11 cellular contexts compared by ENCODE assay signal in the genomic region with DNA sequence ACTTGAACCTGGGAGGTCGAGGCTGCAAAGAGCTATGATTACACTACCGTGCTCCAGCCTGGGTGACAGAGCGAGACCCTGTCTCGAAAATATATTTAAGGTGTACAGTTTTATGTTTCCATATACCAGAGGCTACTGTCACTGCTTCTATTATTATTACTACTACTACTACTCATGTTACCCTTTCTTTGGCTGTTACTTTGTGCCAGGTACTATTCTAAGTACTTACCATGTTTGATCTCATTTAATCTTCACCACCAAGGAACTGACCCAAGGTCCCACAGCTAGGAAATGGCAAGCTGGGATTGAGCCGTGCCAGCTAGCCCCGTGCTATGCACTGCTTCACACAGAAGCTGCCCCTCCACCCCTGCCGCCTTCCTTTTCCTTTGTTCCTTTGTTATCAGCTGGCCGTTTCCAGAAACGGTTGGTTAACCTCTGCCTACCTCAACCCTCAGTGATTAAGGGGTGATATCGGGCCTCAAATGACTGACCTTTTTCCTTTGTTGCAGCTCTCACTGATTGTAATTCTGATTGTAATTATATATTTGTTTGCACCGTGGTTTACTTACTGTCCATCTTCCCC.
A peak's percentile ranks its signal among the peaks of the same experiment; 100 is the strongest.
DNase-seq lines count a peak whose midpoint lies in the region; ATAC-seq, FAIRE-seq and TF ChIP-seq lines count a peak whose summit lies in the region.
"Had no signal": no experiment of that assay in that cellular context is flagged by ENCODE, and none has a peak within 500 bp of the region (broad histone marks: within the 10 kb centered on the region; RNA-seq: fewer than 3 reads in every experiment).

No MANE protein-coding gene starts in this region.

- H3K9ac ChIP-seq in liver (ENCODE audit: low read depth in 1 of 2, low read length in 2 of 2) (no peak overlapping the region), HepG2 (ENCODE audit: insufficient read depth, low read depth, low read length) (no peak overlapping the region), duodenal mucosa (ENCODE audit: low read depth in 1 of 2, low read length in 2 of 2) (peak overlapping the region; percentile 2 to 60)

- intact Hi-C loops in HepG2 (cut with micrococcal nuclease; ENCODE audit: unreplicated experiment), result no loop called here
- intact Hi-C loops in upper lobe of right lung (cut with DNase I), result no loop called here

- no peaks in the 10 kb centered on the region for H3K9me3 Mint-ChIP-seq in naive B cell
- H3K9me3 Mint-ChIP-seq: dendritic cell treated with granulocyte-macrophage colony-stimulating factor and Interleukin-4, amounts not matched to agents 40 ng/mL and 50 ng/mL, for 4 days had no signal

- no peaks in the 10 kb centered on the region for H3K27me3 ChIP-seq in liver (ENCODE audit: control insufficient read depth in 4 of 4, insufficient read depth in 4 of 4, low read length in 3 of 4)
- H3K27me3 ChIP-seq in HepG2 (ENCODE audit: control insufficient read depth in 1 of 2, insufficient read depth in 2 of 2, low read length in 2 of 2), result no peaks in the 10 kb centered on the region
- no peaks in the 10 kb centered on the region for H3K27me3 ChIP-seq in duodenal mucosa (ENCODE audit: control insufficient read depth in 1 of 2, insufficient read depth in 2 of 2, low read length in 2 of 2)
- H3K27me3 ChIP-seq in upper lobe of right lung, result no peaks in the 10 kb centered on the region
- H3K27me3 ChIP-seq: spleen had no signal

- H3K79me2 ChIP-seq in HepG2 (ENCODE audit: insufficient read depth, low read length), result no peaks in the 10 kb centered on the region

- TF ChIP-seq CTCF in liver (IDR thresholded peaks at IDR 0.05; ENCODE audit: low read depth, low read length, missing input control) (no peak), HepG2 (CRISPR knock-in tag; IDR thresholded peaks at IDR 0.05) (no peak), upper lobe of right lung (IDR thresholded peaks at IDR 0.05) (no peak)

- peaks cover 7 to 8% of the 10 kb centered on the region in 2 donors for H3K36me3 Mint-ChIP-seq in naive B cell

- H3K4me3 ChIP-seq in liver (ENCODE audit: low read depth in 1 of 3, low read length in 3 of 3) (no peak overlapping the region), HepG2 (replicated peaks in 1 of 3; ENCODE audit: insufficient read depth in 1 of 3, low read depth in 2 of 3, low read length in 3 of 3) (no peak overlapping the region), duodenal mucosa (ENCODE audit: low read depth in 1 of 2, low read length in 2 of 2) (peak overlapping the region; percentile 52 to 67), upper lobe of right lung (no peak overlapping the region)
- H3K4me3 ChIP-seq: spleen had no signal

- no peak overlapping the region for H2AFZ ChIP-seq in HepG2 (ENCODE audit: low read length)

- no peak for TF ChIP-seq POLR2A in HepG2 (IDR thresholded peaks at IDR 0.05; ENCODE audit: insufficient read depth in 1 of 2, low read depth in 2 of 2, low read length in 2 of 2)

- no peak overlapping the region for H3K4me3 Mint-ChIP-seq in naive B cell
- H3K4me3 Mint-ChIP-seq: dendritic cell treated with granulocyte-macrophage colony-stimulating factor and Interleukin-4, amounts not matched to agents 40 ng/mL and 50 ng/mL, for 4 days had no signal

- FAIRE-seq in HepG2 (lab: Jason Lieb, UNC) (no peak), frontal cortex (lab: Jason Lieb, UNC) (no peak)

- H3K27ac Mint-ChIP-seq in naive B cell, result peak overlapping the region in 4 of 6 donors; percentile 29 to 91 (median 73)
- H3K27ac Mint-ChIP-seq: dendritic cell treated with granulocyte-macrophage colony-stimulating factor and Interleukin-4, amounts not matched to agents 40 ng/mL and 50 ng/mL, for 4 days had no signal

- TF ChIP-seq RAD21 in liver (IDR thresholded peaks at IDR 0.05) (no peak), HepG2 (CRISPR knock-in tag; IDR thresholded peaks at IDR 0.05) (no peak)

- WGBS in liver, result 62% methylated on average over 11 of the region's 11 CpGs
- WGBS in HepG2 (ENCODE audit: low lambda C conversion rate), result 95% methylated on average over 11 of the region's 11 CpGs

- no TSS peak for BruUV-seq in HepG2 (replicated peaks; lab: Mats Ljungman, UMichigan)

- H3K27me3 Mint-ChIP-seq in naive B cell, result no peaks in the 10 kb centered on the region
- H3K27me3 Mint-ChIP-seq: dendritic cell treated with granulocyte-macrophage colony-stimulating factor and Interleukin-4, amounts not matched to agents 40 ng/mL and 50 ng/mL, for 4 days had no signal

- H3K27ac ChIP-seq in liver (ENCODE audit: low read depth in 1 of 2, low read length in 2 of 2) (no peak overlapping the region), HepG2 (ENCODE audit: extremely low read length, insufficient read depth, low read length) (no peak overlapping the region), duodenal mucosa (ENCODE audit: low read depth, low read length) (peak overlapping the region; percentile 7), upper lobe of right lung (peak overlapping the region; percentile 7)

- CTCF ChIA-PET in HepG2 (lab: Yijun Ruan, JAX; ENCODE audit: low intra/inter-chr PET ratio, low total read pairs), result no interaction called here

- POLR2A ChIA-PET in HepG2 (lab: Yijun Ruan, JAX), result no interaction called here

- H3K36me3 ChIP-seq in liver (ENCODE audit: control insufficient read depth in 4 of 4, insufficient read depth in 3 of 4, low read depth in 1 of 4, low read length in 3 of 4), result no peaks in the 10 kb centered on the region
- H3K36me3 ChIP-seq in HepG2 (replicated peaks in 1 of 2; ENCODE audit: control insufficient read depth in 1 of 2, insufficient read depth in 2 of 2, low read length in 2 of 2), result peaks cover 11 to 34% of the 10 kb centered on the region in 2 experiments; a peak in 4 of 5 replicates
- peaks cover 0 to 5% of the 10 kb centered on the region in 2 donors for H3K36me3 ChIP-seq in duodenal mucosa (ENCODE audit: control insufficient read depth in 1 of 2, insufficient read depth in 2 of 2, low read length in 2 of 2)
- H3K36me3 ChIP-seq in upper lobe of right lung, result no peaks in the 10 kb centered on the region

- peaks cover 22 to 28% (median 27%) of the 10 kb centered on the region in 3 donors for H3K4me1 Mint-ChIP-seq in naive B cell

- ATAC-seq in HepG2 (no peak), naive B cell (ENCODE audit: low read depth in 2 of 2) (no peak), upper lobe of right lung (no peak), GM21515 (IDR thresholded peaks at IDR 0.05; ENCODE audit: unreplicated experiment) (no peak)

- no peaks in the 10 kb centered on the region for H4K20me1 ChIP-seq in HepG2 (ENCODE audit: insufficient read depth, low read length)

- DNase-seq in HepG2 (ENCODE audit: low spot score), result no peak
- DNase-seq in naive B cell, result no peak
- DNase-seq in upper lobe of right lung, result no peak
- no peak for DNase-seq in AML-193 (lab: John Stamatoyannopoulos, UW)
- DNase-seq in frontal cortex (ENCODE audit: low spot score in 2 of 2), result no peak
- DNase-seq: NCI-H1092, spleen had no signal

- no peaks in the 10 kb centered on the region for H3K9me3 ChIP-seq in liver (ENCODE audit: control insufficient read depth in 4 of 4, low read length in 3 of 4)
- H3K9me3 ChIP-seq in HepG2 (ENCODE audit: low read length), result no peaks in the 10 kb centered on the region
- no peaks in the 10 kb centered on the region for H3K9me3 ChIP-seq in duodenal mucosa (ENCODE audit: control insufficient read depth in 1 of 2, low read length in 2 of 2)
- H3K9me3 ChIP-seq in upper lobe of right lung, result no peaks in the 10 kb centered on the region
- H3K9me3 ChIP-seq: spleen had no signal

- H3K4me1 ChIP-seq in liver (ENCODE audit: control insufficient read depth in 4 of 4, insufficient read depth in 4 of 4, low read length in 3 of 4) (no peaks in the 10 kb centered on the region), HepG2 (ENCODE audit: insufficient read depth, low read length) (peaks cover 7% of the 10 kb centered on the region), duodenal mucosa (ENCODE audit: control insufficient read depth in 1 of 2, insufficient read depth in 2 of 2, low read length in 2 of 2) (peaks cover 8 to 20% of the 10 kb centered on the region in 2 donors), upper lobe of right lung (peaks cover 30% of the 10 kb centered on the region)

- TF ChIP-seq EP300 in HepG2 (IDR thresholded peaks at IDR 0.05; ENCODE audit: low read depth in 2 of 2, low read length in 2 of 2), result no peak
- TF ChIP-seq EP300 in HepG2 (CRISPR knock-in tag; IDR thresholded peaks at IDR 0.05; ENCODE audit: borderline replicate concordance), result no peak

- H3K4me2 ChIP-seq in HepG2 (ENCODE audit: low read depth, low read length), result no peak overlapping the region

- in situ Hi-C loops in HepG2 (cut with HindIII; ENCODE audit: extremely low pct_ligation_motif_present, low pct_unique_long_range_greater_than_20kb), result no loop called here

TF ChIP-seq in liver, 16 proteins besides CTCF, POLR2A, EP300 and RAD21 (continues in another document):
- no peak for TF ChIP-seq RXRA (IDR thresholded peaks at IDR 0.05)
- TF ChIP-seq EGR1 (IDR thresholded peaks at IDR 0.05; ENCODE audit: low read depth in 2 of 2), result no peak
- no peak for TF ChIP-seq JUND (IDR thresholded peaks at IDR 0.05)
- no peak for TF ChIP-seq YY1 (IDR thresholded peaks at IDR 0.05)
- TF ChIP-seq NR2F2 (IDR thresholded peaks at IDR 0.05), result peak; percentile 78
- no peak for TF ChIP-seq GABPA (IDR thresholded peaks at IDR 0.05 in 1 of 2, conservative IDR thresholded peaks at IDR 0.05 in 1 of 2)
- no peak for TF ChIP-seq HNF4G (IDR thresholded peaks at IDR 0.05)

Comparison
In these comparisons a context has a peak if more than half of its experiments do, and no peak if none do; other contexts are left out.
1. H3K27ac ChIP-seq: peak in duodenal mucosa (single experiment) and upper lobe of right lung (single experiment); none in liver (0 of 2) and HepG2 (single experiment).
2. H3K4me3 ChIP-seq: peak in duodenal mucosa (2 of 2); none in liver (0 of 3), HepG2 (0 of 3) and upper lobe of right lung (single experiment).
3. H3K9ac ChIP-seq: peak in duodenal mucosa (2 of 2); none in liver (0 of 2) and HepG2 (single experiment).